ENCODE assay signal across 19 cellular contexts in genomic region chr2:41935806-41936205, GRCh38.
DNase-seq lines count a peak whose midpoint lies in the region; ATAC-seq and TF ChIP-seq lines count a peak whose summit lies in the region.
"Had no signal": no experiment of that assay in that cellular context is flagged by ENCODE, and none has a peak within 500 bp of the region (broad histone marks: within the 10 kb centered on the region; RNA-seq: fewer than 3 reads in every experiment).

No MANE protein-coding gene starts in this region.

- no peaks in the 10 kb centered on the region for H3K9me3 ChIP-seq in left ventricle myocardium inferior (replicated peaks)
- H3K9me3 ChIP-seq in neural progenitor cell (ENCODE audit: low read depth) = no peaks in the 10 kb centered on the region
- H3K9me3 ChIP-seq: BLaER1 had no signal

- H3K9me3 Mint-ChIP-seq in neural progenitor cell = peaks cover 3% of the 10 kb centered on the region
- H3K9me3 Mint-ChIP-seq: CD4-positive, alpha-beta memory T cell had no signal

- peaks cover 87% of the 10 kb centered on the region for H3K4me1 Mint-ChIP-seq in neural progenitor cell

- H3K27ac ChIP-seq in left ventricle myocardium inferior (replicated peaks) (peak overlapping the region; percentile 79), neural progenitor cell (peak overlapping the region; percentile 11), RWPE1 (no peak overlapping the region)
- H3K27ac ChIP-seq: BLaER1, KMS-11 had no signal

- peaks cover 32% of the 10 kb centered on the region for H3K27me3 Mint-ChIP-seq in neural progenitor cell (ENCODE audit: insufficient read depth, low read depth)

- ATAC-seq in left cardiac atrium (no peak), GM21390 (IDR thresholded peaks at IDR 0.05; ENCODE audit: unreplicated experiment) (no peak), SK-N-SH treated with all-trans-retinoic acid at 6 μM for 48 hours (no peak)
- ATAC-seq: GM12878 had no signal

- POLR2A ChIA-PET in RWPE1 (lab: Yijun Ruan, JAX; ENCODE audit: low non-redundant PET) = no interaction called here

- H3K4me2 ChIP-seq in neural progenitor cell = peak overlapping the region; percentile 64
- H3K4me2 ChIP-seq: BLaER1, KMS-11 had no signal

- no peaks in the 10 kb centered on the region for H3K79me2 ChIP-seq in neural progenitor cell (ENCODE audit: low read depth)

- H3K4me3 ChIP-seq in left ventricle myocardium inferior (no peak overlapping the region), choroid plexus epithelial cell (ENCODE audit: low read depth, low read length) (no peak overlapping the region), neural progenitor cell (no peak overlapping the region)
- H3K4me3 ChIP-seq: BLaER1, GM12878 had no signal

- H3K27me3 ChIP-seq in left ventricle myocardium inferior (ENCODE audit: low read depth) (no peaks in the 10 kb centered on the region), neural progenitor cell (no peaks in the 10 kb centered on the region)
- H3K27me3 ChIP-seq: BLaER1 had no signal

- intact Hi-C loops in left ventricle myocardium inferior (cut with micrococcal nuclease) = loop anchor here (10.0 kb wide), 1 partner anchor 89 kb away; no protein-coding TSS in a partner anchor
- intact Hi-C loops in left cardiac atrium (cut with DNase I) = no loop called here

- no peak overlapping the region for H2AFZ ChIP-seq in neural progenitor cell (replicated peaks)

- DNase-seq in left ventricle myocardium inferior (no peak), left cardiac atrium (no peak), choroid plexus epithelial cell (ENCODE audit: low read depth) (peak; percentile 64), neural progenitor cell (ENCODE audit: low spot score) (no peak), RWPE1 (ENCODE audit: low spot score) (no peak)
- DNase-seq: Calu3; CD4-positive, alpha-beta memory T cell; MV-4-11; NCI-H1417; NCI-H187 treated with DMSO at 0.1 percent for 48 hours; NCI-H2227 treated with DMSO at 0.1 percent for 48 hours; NCI-H510A treated with DMSO at 0.1 percent for 48 hours; NCI-H774; RPMI8226 had no signal

- H3F3A ChIP-seq in neural progenitor cell (ENCODE audit: low read depth) = peaks cover 54% of the 10 kb centered on the region

- H3K4me1 ChIP-seq in left ventricle myocardium inferior (peaks cover 67% of the 10 kb centered on the region), neural progenitor cell (peaks cover 79% of the 10 kb centered on the region)

- H4K20me1 ChIP-seq in neural progenitor cell (ENCODE audit: low read depth) = no peaks in the 10 kb centered on the region
- H4K20me1 ChIP-seq: BLaER1 had no signal

- CTCF ChIA-PET in RWPE1 (lab: Yijun Ruan, JAX) = no interaction called here

- no peaks in the 10 kb centered on the region for H3K36me3 Mint-ChIP-seq in neural progenitor cell
- H3K36me3 Mint-ChIP-seq: CD4-positive, alpha-beta memory T cell had no signal

- no peak overlapping the region for H3K4me3 Mint-ChIP-seq in neural progenitor cell
- H3K4me3 Mint-ChIP-seq: CD4-positive, alpha-beta memory T cell had no signal

- no peak overlapping the region for H3K27ac Mint-ChIP-seq in neural progenitor cell
- H3K27ac Mint-ChIP-seq: CD4-positive, alpha-beta memory T cell had no signal

- TF ChIP-seq CTCF in left ventricle myocardium inferior (IDR thresholded peaks at IDR 0.05; ENCODE audit: borderline replicate concordance) (no peak), choroid plexus epithelial cell (conservative IDR thresholded peaks at IDR 0.05; ENCODE audit: low read depth, low read length) (no peak), neural progenitor cell (IDR thresholded peaks at IDR 0.05) (no peak), RWPE1 (conservative IDR thresholded peaks at IDR 0.05; ENCODE audit: low read depth) (no peak)

- H3K9ac ChIP-seq in neural progenitor cell = no peak overlapping the region
- H3K9ac ChIP-seq: BLaER1, KMS-11 had no signal

- H3K36me3 ChIP-seq in left ventricle myocardium inferior (no peaks in the 10 kb centered on the region), neural progenitor cell (no peaks in the 10 kb centered on the region)
- H3K36me3 ChIP-seq: BLaER1 had no signal

TF ChIP-seq in SK-N-SH treated with all-trans-retinoic acid at 6 μM for 48 hours, 23 proteins besides CTCF, POLR2A, EP300 and RAD21:
- TF ChIP-seq GLIS3 (CRISPR knock-in tag; IDR thresholded peaks at IDR 0.05) = no peak
- TF ChIP-seq CSDC2 (CRISPR knock-in tag; IDR thresholded peaks at IDR 0.05) = no peak
- no peak for TF ChIP-seq ZNF70 (CRISPR knock-in tag; IDR thresholded peaks at IDR 0.05)
- TF ChIP-seq ISL1 (CRISPR knock-in tag; IDR thresholded peaks at IDR 0.05) = no peak
- TF ChIP-seq ESRRG (CRISPR knock-in tag; IDR thresholded peaks at IDR 0.05) = no peak
- TF ChIP-seq BACH2 (CRISPR knock-in tag; IDR thresholded peaks at IDR 0.05; ENCODE audit: borderline replicate concordance) = no peak
- no peak for TF ChIP-seq ZFP30 (CRISPR knock-in tag; IDR thresholded peaks at IDR 0.05)
- TF ChIP-seq ZNF8 (CRISPR knock-in tag; IDR thresholded peaks at IDR 0.05) = no peak
- no peak for TF ChIP-seq PPARA (CRISPR knock-in tag; IDR thresholded peaks at IDR 0.05; ENCODE audit: borderline replicate concordance)
- TF ChIP-seq TCF4 (CRISPR knock-in tag; IDR thresholded peaks at IDR 0.05; ENCODE audit: borderline replicate concordance) = no peak
- no peak for TF ChIP-seq PATZ1 (CRISPR knock-in tag; IDR thresholded peaks at IDR 0.05; ENCODE audit: borderline replicate concordance)
- TF ChIP-seq TOX (CRISPR knock-in tag; IDR thresholded peaks at IDR 0.05; ENCODE audit: borderline replicate concordance) = no peak
